Comparison of ENCODE assay signal across 8 cellular contexts in the genomic region with DNA sequence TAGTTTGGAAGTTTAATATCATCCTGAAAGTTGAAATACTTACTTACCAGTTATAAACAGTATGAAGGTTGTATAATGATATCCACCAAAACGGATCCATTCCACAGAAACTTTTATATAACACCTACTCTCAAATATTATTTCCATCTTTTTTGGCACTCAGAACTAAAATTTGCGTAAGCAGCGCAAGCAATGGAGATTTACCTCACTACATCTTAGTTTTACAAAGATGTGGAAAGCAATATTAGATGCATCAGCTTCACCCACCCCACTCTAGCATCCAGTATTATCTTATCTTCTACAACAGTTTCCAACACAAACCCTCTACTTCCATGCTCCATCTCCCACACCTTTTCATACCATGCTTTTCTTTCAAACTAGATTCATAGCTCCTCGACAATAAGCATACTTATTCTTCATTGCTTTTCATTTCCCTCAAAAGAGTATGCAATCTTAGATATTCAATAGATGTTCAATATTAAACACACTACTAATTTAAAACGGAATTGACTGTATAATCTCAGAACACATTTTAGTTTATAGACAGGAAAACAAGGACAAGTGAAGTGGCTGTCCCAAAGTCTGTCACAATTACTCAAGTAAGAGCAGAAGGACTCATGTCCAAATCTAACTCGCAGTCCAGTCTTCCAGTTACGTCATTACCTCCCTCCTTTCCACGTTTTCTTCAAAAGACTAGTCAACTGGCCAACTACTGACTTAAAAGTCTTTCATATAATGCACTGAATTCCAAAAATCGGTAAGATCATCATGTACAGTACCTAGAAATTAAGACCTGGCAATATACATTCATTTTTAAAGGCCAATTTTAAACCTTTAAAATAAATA. TPM values are rescaled to one million over a fixed set of nuclear protein-coding genes. Genes with fewer than 3 reads are reported as not detected.
A peak's percentile ranks its signal among the peaks of the same experiment; 100 is the strongest.
DNase-seq lines count a peak whose midpoint lies in the region; ATAC-seq, FAIRE-seq and TF ChIP-seq lines count a peak whose summit lies in the region.

No MANE protein-coding gene starts in this region.

- peaks cover 85% of the 10 kb centered on the region for H3K79me2 ChIP-seq in GM12878 (ENCODE audit: control insufficient read depth, insufficient read depth, low read length)

- H3K4me2 ChIP-seq in GM12878 (ENCODE audit: control insufficient read depth, insufficient read depth) (peak overlapping the region; percentile 90), mesenchymal stem cell (ENCODE audit: low read length, poor library complexity, severe bottlenecking) (peak overlapping the region; percentile 78)

- H3K9ac ChIP-seq in GM12878 (ENCODE audit: control insufficient read depth, insufficient read depth, low read length) (peak overlapping the region; percentile 97; the same call in 1 of the 2 replicates), mesenchymal stem cell (ENCODE audit: low read length) (peak overlapping the region; percentile 99)

- no peak overlapping the region for H3K23ac ChIP-seq in mesenchymal stem cell (ENCODE audit: low read length in 2 of 2)

- no peak overlapping the region for H2AK5ac ChIP-seq in mesenchymal stem cell (ENCODE audit: low read length, severe bottlenecking)

- WGBS in GM12878 (ENCODE audit: insufficient coverage, insufficient replicate concordance, low lambda C conversion rate, missing lambda C conversion rate), result 0% methylated on average over 9 of the region's 9 CpGs
- WGBS in mesenchymal stem cell, result 57% methylated on average over 9 of the region's 9 CpGs

- no peak overlapping the region for H3K18ac ChIP-seq in mesenchymal stem cell (ENCODE audit: low read depth in 1 of 2, low read length in 2 of 2)

- POLR2A ChIA-PET in A673 (lab: Charles Lee; ENCODE audit: low non-redundant PET) (interaction anchor here (0.5 kb wide), 1 partner anchor 12 kb away, joined by 3 read pairs; no protein-coding TSS in a partner anchor), GM12878 (lab: Charles Lee) (interaction anchor here (0.5 to 3.6 kb wide), 4 partner anchors 9 to 215 kb away, joined by 3 to 35 read pairs (median 3); no protein-coding TSS in a partner anchor)

- no peak overlapping the region for H2BK15ac ChIP-seq in mesenchymal stem cell (ENCODE audit: low read depth, poor library complexity, severe bottlenecking)

- no peak overlapping the region for H2BK120ac ChIP-seq in mesenchymal stem cell (ENCODE audit: low read depth, low read length)

- H3K4ac ChIP-seq in mesenchymal stem cell (ENCODE audit: low read depth in 1 of 2, low read length in 2 of 2), result no peak overlapping the region

- H3K27ac ChIP-seq in A673 (ENCODE audit: low read depth, low read length, poor library complexity, severe bottlenecking) (no peak overlapping the region), HL-60 (replicated peaks) (no peak overlapping the region), GM12878 (ENCODE audit: control insufficient read depth, insufficient read depth) (0 out of 2 replicates have a peak overlapping the region, but pooled peaks have one; percentile 1), mesenchymal stem cell (ENCODE audit: low read length, poor library complexity, severe bottlenecking) (no peak overlapping the region)

- DNase-seq in A673 (ENCODE audit: low spot score) (no peak), HL-60 (ENCODE audit: low read depth in 1 of 2, low spot score in 1 of 2) (no peak), GM12878 (ENCODE audit: low read depth, low spot score) (no peak), mesenchymal stem cell (peak; percentile 54), NCI-H2196 (lab: John Stamatoyannopoulos, UW; ENCODE audit: unreplicated experiment) (no peak), urothelium cell line (ENCODE audit: low spot score) (no peak), NCI-H2171 (lab: John Stamatoyannopoulos, UW) (no peak)

- no peak overlapping the region for H2BK5ac ChIP-seq in mesenchymal stem cell (ENCODE audit: low read depth, low read length, poor library complexity, severe bottlenecking)

- SMC1A ChIA-PET in GM12878 (lab: Charles Lee; ENCODE audit: uncharacterized antibody, unreplicated experiment), result interaction anchor here (0.6 to 5.0 kb wide), 11 partner anchors 9 to 514 kb away, joined by 3 to 39 read pairs (median 5); no protein-coding TSS in a partner anchor

- intact Hi-C loops in A673 (cut with micrococcal nuclease; ENCODE audit: unreplicated experiment) (no loop called here), GM12878 (cut with micrococcal nuclease; ENCODE audit: unreplicated experiment) (loop anchor here (10.0 kb wide), 1 partner anchor 511 kb away; a partner anchor contains a TSS)

- H3K27me3 ChIP-seq in A673 (replicated peaks; ENCODE audit: insufficient read depth, low read depth, low read length, poor library complexity) (no peaks in the 10 kb centered on the region), HL-60 (ENCODE audit: insufficient read depth, poor library complexity, severe bottlenecking) (no peaks in the 10 kb centered on the region), GM12878 (replicated peaks in 1 of 2; ENCODE audit: control insufficient read depth in 2 of 2, insufficient read depth in 2 of 2, low read length in 1 of 2) (no peaks in the 10 kb centered on the region), mesenchymal stem cell (ENCODE audit: control insufficient read depth in 1 of 2, insufficient read depth in 1 of 2, low read length in 2 of 2) (no peaks in the 10 kb centered on the region)

- H3K36me3 ChIP-seq in A673 (ENCODE audit: insufficient read depth, low read length, poor library complexity, severe bottlenecking) (peaks cover 5% of the 10 kb centered on the region), GM12878 (ENCODE audit: control insufficient read depth in 2 of 2, insufficient read depth in 2 of 2, low read length in 1 of 2) (peaks cover 0 to 14% of the 10 kb centered on the region in 2 experiments; a peak in 3 of 4 replicates), mesenchymal stem cell (ENCODE audit: control insufficient read depth in 1 of 2, insufficient read depth in 2 of 2, low read depth in 1 of 2, low read length in 2 of 2) (peaks cover 3 to 7% of the 10 kb centered on the region in 2 experiments)

- no peak overlapping the region for H3K14ac ChIP-seq in mesenchymal stem cell (ENCODE audit: low read length in 2 of 2)

- CTCF ChIA-PET in A673 (lab: Charles Lee), result no interaction called here
- CTCF ChIA-PET in GM12878 (lab: Yijun Ruan, JAX), result interaction anchor here (0.6 to 3.0 kb wide), 7 partner anchors 9 to 355 kb away, joined by 3 to 14 read pairs (median 5); no protein-coding TSS in a partner anchor

- peaks cover 6% of the 10 kb centered on the region for H4K20me1 ChIP-seq in GM12878 (ENCODE audit: control insufficient read depth, insufficient read depth)

- H3K4me3 ChIP-seq in A673 (ENCODE audit: low read depth, low read length, poor library complexity, severe bottlenecking) (peak overlapping the region; percentile 96), HL-60 (replicated peaks; ENCODE audit: insufficient read depth, low read length) (peak overlapping the region; percentile 76), GM12878 (peak overlapping the region; percentile 94), mesenchymal stem cell (ENCODE audit: insufficient read depth in 1 of 2, low read depth in 1 of 2, low read length in 2 of 2) (peak overlapping the region in 1 of 2 experiments; percentile 97)

- in situ Hi-C loops in GM12878 (cut with MboI), result no loop called here

- ATAC-seq in GM12878 (no peak), GM18498 (IDR thresholded peaks at IDR 0.05; ENCODE audit: unreplicated experiment) (no peak)

- no peak overlapping the region for H2BK12ac ChIP-seq in mesenchymal stem cell (ENCODE audit: low read length in 2 of 2)

- no peaks in the 10 kb centered on the region for H3K9me3 ChIP-seq in A673 (ENCODE audit: low read depth, low read length, poor library complexity, severe bottlenecking)
- H3K9me3 ChIP-seq in GM12878 (replicated peaks; ENCODE audit: control insufficient read depth, insufficient read depth, low read length), result no peaks in the 10 kb centered on the region
- no peaks in the 10 kb centered on the region for H3K9me3 ChIP-seq in mesenchymal stem cell (ENCODE audit: control insufficient read depth, low read length)

- H4K91ac ChIP-seq in mesenchymal stem cell (ENCODE audit: low read length), result no peak overlapping the region

- H2AFZ ChIP-seq in GM12878 (ENCODE audit: control insufficient read depth, low read depth, low read length), result no peak overlapping the region
- H2AFZ ChIP-seq in mesenchymal stem cell (ENCODE audit: low read depth, low read length), result no peak overlapping the region

- TF ChIP-seq CTCF in A673 (conservative IDR thresholded peaks at IDR 0.05; ENCODE audit: low read depth, low read length) (no peak), HL-60 (IDR thresholded peaks at IDR 0.05; ENCODE audit: insufficient read depth, low read length) (no peak), GM12878 (IDR thresholded peaks at IDR 0.05 in 2 of 3, conservative IDR thresholded peaks at IDR 0.05 in 1 of 3; ENCODE audit: control insufficient read depth in 2 of 3, extremely low read depth in 1 of 3, insufficient read depth in 1 of 3, low read depth in 3 of 3, low read length in 3 of 3) (no peak)

- H4K8ac ChIP-seq in mesenchymal stem cell (ENCODE audit: low read length), result no peak overlapping the region

- H3K4me1 ChIP-seq in A673 (ENCODE audit: insufficient read depth, low read length, poor library complexity, severe bottlenecking) (peaks cover 8% of the 10 kb centered on the region), GM12878 (ENCODE audit: control insufficient read depth, insufficient read depth, low read length) (peaks cover 16% of the 10 kb centered on the region), mesenchymal stem cell (ENCODE audit: control insufficient read depth, insufficient read depth, low read depth, low read length) (peaks cover 10% of the 10 kb centered on the region)

- RAD21 ChIA-PET in GM12878 (lab: Charles Lee; ENCODE audit: unreplicated experiment), result interaction anchor here (0.6 to 1.3 kb wide), 5 partner anchors 9 to 301 kb away, joined by 3 to 4 read pairs (median 3); no protein-coding TSS in a partner anchor

- TF ChIP-seq RAD21 in GM12878 (IDR thresholded peaks at IDR 0.05; ENCODE audit: insufficient read depth, low read depth, low read length), result no peak

- FAIRE-seq in GM12878 (lab: Jason Lieb, UNC) (no peak), urothelium cell line (lab: Jason Lieb, UNC) (no peak)

- no peak for TF ChIP-seq POLR2A in GM12878 (IDR thresholded peaks at IDR 0.05; ENCODE audit: low read depth, low read length)

- BruUV-seq in A673 (replicated peaks; lab: Mats Ljungman, UMichigan), result no TSS peak
- TSS peak; percentile 48 for BruUV-seq in GM12878 (replicated peaks; lab: Mats Ljungman, UMichigan)

- TF ChIP-seq EP300 in GM12878 (IDR thresholded peaks at IDR 0.05; ENCODE audit: borderline replicate concordance in 1 of 2, control insufficient read depth in 1 of 2, low read depth in 2 of 2, low read length in 2 of 2), result no peak

- peaks cover 11% of the 10 kb centered on the region for H3K79me1 ChIP-seq in mesenchymal stem cell (replicated peaks; ENCODE audit: low read length, poor library complexity, severe bottlenecking)

RNA-seq across cellular contexts. Expression of a gene that starts 2.2 kb away (rescaled TPM):
- total RNA-seq in A673 (2021) (227 and 233 TPM in 2 replicates), GM12878 (2014; rRNA removed) (88.9 and 112 TPM in 2 replicates), GM12878 (2014; rRNA removed; fragmentation: Illumina TruSeq; extraction: Trizol) (62.7 and 64.6 TPM in 2 replicates), GM12878 (2021) (155 and 165 TPM in 2 replicates)
- 47.7 and 59.6 TPM in 2 replicates for total RNA-seq in GM12878 (2013; cell fraction: nucleolus; rRNA removed)
- 32.4 TPM for polyA plus RNA-seq in GM12878 (2011; ENCODE audit: low read depth)
- polyA plus RNA-seq in GM12878 (2011; rRNA removed) (225 and 324 TPM in 2 replicates), GM12878 (2014; fragmentation: Illumina TruSeq; extraction: Trizol) (83.8 and 85.3 TPM in 2 replicates), GM12878 (2014; fragmentation: Nextera tagmentation; extraction: Ambion mirVana) (10 to 100 TPM; 18.6 to 30.9 TPM), GM12878 (2014; rRNA removed) (159 and 170 TPM in 2 replicates), GM12878 (2016; fragmentation: Nextera tagmentation; extraction: Ambion mirVana) (100 to 1,000 TPM; 339 to 385 TPM)
- 82.5 and 86.9 TPM in 2 replicates for polyA plus RNA-seq in GM12878 (2011; cell fraction: cytosol; rRNA removed)
- 46.6 and 57.0 TPM in 2 replicates for polyA plus RNA-seq in GM12878 (2011; cell fraction: nucleus; rRNA removed)
- 76.3 and 94.2 TPM in 2 replicates for polyA plus RNA-seq in GM12878 (2012)
- 45.1 and 148 TPM in 2 replicates for polyA minus RNA-seq in GM12878 (2011; rRNA and poly(A)+ RNA removed)
- 69.5 and 87.0 TPM in 2 replicates for polyA minus RNA-seq in GM12878 (2011; cell fraction: cytosol; rRNA and poly(A)+ RNA removed)
- polyA minus RNA-seq in GM12878 (2011; cell fraction: nucleus; rRNA and poly(A)+ RNA removed), result 10.0 and 23.6 TPM in 2 replicates
- 42.6 TPM for polyA plus RNA-seq in mesenchymal stem cell (2013, experiment 1 of 2)
- 43.2 TPM for polyA plus RNA-seq in mesenchymal stem cell (2013, experiment 2 of 2)

RNA-seq across cellular contexts. Expression of a gene that starts 46.9 kb away (rescaled TPM):
- 409 and 465 TPM in 2 replicates for total RNA-seq in A673 (2021)
- total RNA-seq in GM12878 (2013; cell fraction: nucleolus; rRNA removed), result 141 and 142 TPM in 2 replicates
- 100 and 114 TPM in 2 replicates for total RNA-seq in GM12878 (2014; rRNA removed)
- 404 and 421 TPM in 2 replicates for total RNA-seq in GM12878 (2014; rRNA removed; fragmentation: Illumina TruSeq; extraction: Trizol)
- 202 and 204 TPM in 2 replicates for total RNA-seq in GM12878 (2021)
- polyA plus RNA-seq in GM12878 (2011; ENCODE audit: low read depth), result 197 TPM
- 351 and 383 TPM in 2 replicates for polyA plus RNA-seq in GM12878 (2011; rRNA removed)
- 151 TPM in 2 replicates for polyA plus RNA-seq in GM12878 (2011; cell fraction: cytosol; rRNA removed)
- 163 and 175 TPM in 2 replicates for polyA plus RNA-seq in GM12878 (2011; cell fraction: nucleus; rRNA removed)
- 274 and 324 TPM in 2 replicates for polyA plus RNA-seq in GM12878 (2012)
- polyA plus RNA-seq in GM12878 (2014; fragmentation: Illumina TruSeq; extraction: Trizol), result 617 and 795 TPM in 2 replicates
- polyA plus RNA-seq in GM12878 (2014; fragmentation: Nextera tagmentation; extraction: Ambion mirVana), result 1,000 to 10,000 TPM; 1,587 to 1,686 TPM
- polyA plus RNA-seq in GM12878 (2014; rRNA removed), result 305 and 398 TPM in 2 replicates
- polyA plus RNA-seq in GM12878 (2016; fragmentation: Nextera tagmentation; extraction: Ambion mirVana), result 100 to 1,000 TPM; 868 to 919 TPM
- 121 and 212 TPM in 2 replicates for polyA minus RNA-seq in GM12878 (2011; rRNA and poly(A)+ RNA removed)
- 60.8 and 63.6 TPM in 2 replicates for polyA minus RNA-seq in GM12878 (2011; cell fraction: cytosol; rRNA and poly(A)+ RNA removed)
- 32.6 and 47.6 TPM in 2 replicates for polyA minus RNA-seq in GM12878 (2011; cell fraction: nucleus; rRNA and poly(A)+ RNA removed)
- polyA plus RNA-seq in mesenchymal stem cell (2013, experiment 1 of 2), result 556 TPM
- 556 TPM for polyA plus RNA-seq in mesenchymal stem cell (2013, experiment 2 of 2)
